ENCODE assay signal across 27 cellular contexts in genomic region chr6:168599118-168599494, GRCh38.
DNase-seq lines count a peak whose midpoint lies in the region; ATAC-seq, FAIRE-seq and TF ChIP-seq lines count a peak whose summit lies in the region.
"Had no signal": no experiment of that assay in that cellular context is flagged by ENCODE, and none has a peak within 500 bp of the region (broad histone marks: within the 10 kb centered on the region; RNA-seq: fewer than 3 reads in every experiment).

No MANE protein-coding gene starts in this region.

- TF ChIP-seq POLR2A in sigmoid colon (IDR thresholded peaks at IDR 0.05) = no peak

- H3K9me3 ChIP-seq in right atrium auricular region = peaks cover 0 to 6% of the 10 kb centered on the region in 2 donors
- H3K9me3 ChIP-seq in sigmoid colon = peaks cover 0 to 3% (median 0%) of the 10 kb centered on the region in 4 donors

- ATAC-seq in Right ventricle myocardium inferior (peak; percentile 31), GM18867 (IDR thresholded peaks at IDR 0.05; ENCODE audit: unreplicated experiment) (no peak)
- ATAC-seq: CD8-positive, alpha-beta T cell had no signal

- TF ChIP-seq EP300 in sigmoid colon (IDR thresholded peaks at IDR 0.05) = no peak

- H3K4me1 ChIP-seq in right atrium auricular region (no peaks in the 10 kb centered on the region), sigmoid colon (no peaks in the 10 kb centered on the region)
- H3K4me1 ChIP-seq: SJSA1 had no signal

- DNase-seq in Right ventricle myocardium inferior (ENCODE audit: missing footprints) (no peak), right atrium auricular region (ENCODE audit: low spot score) (no peak), bronchial epithelial cell (ENCODE audit: low read depth) (no peak), sigmoid colon (peak; percentile 6), urothelium cell line (ENCODE audit: low spot score) (no peak), H7 (no peak), OCI-M2 (lab: John Stamatoyannopoulos, UW; ENCODE audit: unreplicated experiment) (no peak)
- DNase-seq: CD8-positive, alpha-beta T cell; DMS 273 treated with DMSO at 0.1 percent for 48 hours; DMS79 treated with DMSO at 0.1 percent for 48 hours; GF-D8; Karpas-422; NCI-H1092 treated with DMSO at 0.1 percent for 48 hours; NCI-H1436; NCI-H187; NCI-H2081 treated with DMSO at 0.1 percent for 48 hours; NCI-H2171 treated with DMSO at 0.1 percent for 48 hours; NCI-H345; NCI-H510A treated with DMSO at 0.1 percent for 48 hours; NCI-H774; PC-9; Right ventricle myocardium superior had no signal

- FAIRE-seq in bronchial epithelial cell (lab: Jason Lieb, UNC) (peak; percentile 92), urothelium cell line (lab: Jason Lieb, UNC) (peak; percentile 95)
- FAIRE-seq: H54 had no signal

- 81 to 84% methylated on average over 4 of the region's 4 CpGs for WGBS in sigmoid colon, 2 donors

- intact Hi-C loops in Right ventricle myocardium inferior (cut with DNase I) (no loop called here), sigmoid colon (cut with DNase I) (no loop called here)

- no peak overlapping the region for H3K4me3 ChIP-seq in right atrium auricular region
- no peak overlapping the region for H3K4me3 ChIP-seq in bronchial epithelial cell (ENCODE audit: low read depth, low read length)
- no peak overlapping the region for H3K4me3 ChIP-seq in sigmoid colon
- H3K4me3 ChIP-seq in H7 (ENCODE audit: insufficient read depth, low read depth, low read length) = no peak overlapping the region
- H3K4me3 ChIP-seq: PC-9, SJSA1 had no signal

- TF ChIP-seq CTCF in right atrium auricular region (IDR thresholded peaks at IDR 0.05) (no peak), bronchial epithelial cell (IDR thresholded peaks at IDR 0.05; ENCODE audit: insufficient read depth, low read length, severe bottlenecking) (no peak), sigmoid colon (IDR thresholded peaks at IDR 0.05) (no peak)

- H3K27me3 ChIP-seq in right atrium auricular region (no peaks in the 10 kb centered on the region), bronchial epithelial cell (ENCODE audit: control insufficient read depth, insufficient read depth, low read length) (no peaks in the 10 kb centered on the region), sigmoid colon (no peaks in the 10 kb centered on the region), H7 (ENCODE audit: control insufficient read depth, insufficient read depth, low read length) (no peaks in the 10 kb centered on the region)
- H3K27me3 ChIP-seq: SJSA1 had no signal

- H3K36me3 ChIP-seq in right atrium auricular region = no peaks in the 10 kb centered on the region
- H3K36me3 ChIP-seq in bronchial epithelial cell (ENCODE audit: control insufficient read depth, insufficient read depth, low read length) = no peaks in the 10 kb centered on the region
- peaks cover 0 to 2% (median 0%) of the 10 kb centered on the region in 4 donors for H3K36me3 ChIP-seq in sigmoid colon
- H3K36me3 ChIP-seq in H7 (replicated peaks; ENCODE audit: control insufficient read depth, insufficient read depth, low read length) = no peaks in the 10 kb centered on the region
- H3K36me3 ChIP-seq: SJSA1 had no signal

- H3K27ac ChIP-seq in right atrium auricular region = no peak overlapping the region
- H3K27ac ChIP-seq in sigmoid colon = no peak overlapping the region
- H3K27ac ChIP-seq: 22Rv1, C4-2B, PC-9, SJSA1 had no signal
